31 cellular contexts compared by ENCODE assay signal in genomic region chr13:100637380-100637779, GRCh38.
"Had no signal": no experiment of that assay in that cellular context is flagged by ENCODE, and none has a peak within 500 bp of the region (broad histone marks: within the 10 kb centered on the region; RNA-seq: fewer than 3 reads in every experiment).

No MANE protein-coding gene starts in this region.

- H3K27ac ChIP-seq: adrenal gland, ascending aorta, breast epithelium, colonic mucosa, WERI-Rb-1 had no signal

- H3K4me3 ChIP-seq: adrenal gland, ascending aorta, breast epithelium, colonic mucosa had no signal

- H3K27me3 Mint-ChIP-seq: activated B cell treated with CpG ODN at 0.5 μM for 24 hours; activated CD8-positive, alpha-beta T cell treated with anti-CD3 and anti-CD28 coated beads for 36 hours; activated naive CD4-positive, alpha-beta T cell treated with anti-CD3 and anti-CD28 coated beads, Interleukin-2, amount 50 U/mL, for 24 hours; activated naive CD8-positive, alpha-beta T cell treated with anti-CD3 and anti-CD28 coated beads for 36 hours; activated naive CD8-positive, alpha-beta T cell treated with anti-CD3 and anti-CD28 coated beads, Interleukin-2, amount 50 U/mL, for 24 hours; activated T-helper 17 cell treated with anti-CD3 and anti-CD28 coated beads, Interleukin-2, amount 50 U/mL, for 72 hours; T-helper 17 cell had no signal

- H3K4me3 Mint-ChIP-seq: activated B cell treated with CpG ODN at 0.5 μM for 24 hours; activated CD8-positive, alpha-beta T cell treated with anti-CD3 and anti-CD28 coated beads for 36 hours; activated naive CD4-positive, alpha-beta T cell treated with anti-CD3 and anti-CD28 coated beads, Interleukin-2, amount 50 U/mL, for 24 hours; activated naive CD8-positive, alpha-beta T cell treated with anti-CD3 and anti-CD28 coated beads for 36 hours; activated naive CD8-positive, alpha-beta T cell treated with anti-CD3 and anti-CD28 coated beads, Interleukin-2, amount 50 U/mL, for 24 hours; activated T-cell treated with anti-CD3 and anti-CD28 coated beads, Interleukin-2, amount 50 U/mL, for 4 hours; activated T-helper 17 cell treated with anti-CD3 and anti-CD28 coated beads, Interleukin-2, amount 50 U/mL, for 72 hours; brain; endodermal cell; T-helper 17 cell; T-helper 2 cell treated with Interferon-gamma antibody and Interleukin-4, amounts not matched to agents 5 μg/mL and 100 μg/mL, for 36 hours had no signal

- H3K9me3 Mint-ChIP-seq: activated B cell treated with CpG ODN at 0.5 μM for 24 hours; activated CD8-positive, alpha-beta T cell treated with anti-CD3 and anti-CD28 coated beads for 36 hours; activated naive CD4-positive, alpha-beta T cell treated with anti-CD3 and anti-CD28 coated beads, Interleukin-2, amount 50 U/mL, for 24 hours; activated naive CD8-positive, alpha-beta T cell treated with anti-CD3 and anti-CD28 coated beads for 36 hours; activated naive CD8-positive, alpha-beta T cell treated with anti-CD3 and anti-CD28 coated beads, Interleukin-2, amount 50 U/mL, for 24 hours; activated T-cell treated with anti-CD3 and anti-CD28 coated beads, Interleukin-2, amount 50 U/mL, for 4 hours; activated T-helper 17 cell treated with anti-CD3 and anti-CD28 coated beads, Interleukin-2, amount 50 U/mL, for 72 hours; brain; endodermal cell; T-helper 2 cell treated with Interferon-gamma antibody and Interleukin-4, amounts not matched to agents 5 μg/mL and 100 μg/mL, for 36 hours had no signal

- H3K4me1 Mint-ChIP-seq: activated B cell treated with CpG ODN at 0.5 μM for 24 hours; activated naive CD4-positive, alpha-beta T cell treated with anti-CD3 and anti-CD28 coated beads, Interleukin-2, amount 50 U/mL, for 24 hours; activated naive CD8-positive, alpha-beta T cell treated with anti-CD3 and anti-CD28 coated beads for 36 hours; activated naive CD8-positive, alpha-beta T cell treated with anti-CD3 and anti-CD28 coated beads, Interleukin-2, amount 50 U/mL, for 24 hours; activated T-helper 17 cell treated with anti-CD3 and anti-CD28 coated beads, Interleukin-2, amount 50 U/mL, for 72 hours; endodermal cell had no signal

- H3K27me3 ChIP-seq: adrenal gland, ascending aorta, breast epithelium, colonic mucosa had no signal

- ATAC-seq: activated CD4-positive, CD25-positive, alpha-beta regulatory T cell treated with anti-CD3 and anti-CD28 coated beads, Interleukin-2, amount 50 U/mL, for 24 hours; activated CD8-positive, alpha-beta T cell treated with anti-CD3 and anti-CD28 coated beads for 36 hours; activated naive CD8-positive, alpha-beta T cell treated with anti-CD3 and anti-CD28 coated beads, Interleukin-2, amount 50 U/mL, for 24 hours; activated T-cell treated with anti-CD3 and anti-CD28 coated beads, Interleukin-2, amount 50 U/mL, for 4 hours; activated T-helper 17 cell treated with anti-CD3 and anti-CD28 coated beads, Interleukin-2, amount 50 U/mL, for 72 hours; esophagus mucosa; T-helper 17 cell had no signal

- H3K4me1 ChIP-seq: adrenal gland, ascending aorta, breast epithelium, colonic mucosa had no signal

- DNase-seq: activated B cell treated with CpG ODN at 0.5 μM for 24 hours; activated CD4-positive, alpha-beta T cell treated with anti-CD3 and anti-CD28 coated beads for 48 hours; activated CD4-positive, alpha-beta T cell treated with anti-CD3 and anti-CD28 coated beads, Interleukin-2, amount 50 U/mL, for 1 hour; activated CD4-positive, alpha-beta T cell treated with anti-CD3 and anti-CD28 coated beads, Interleukin-2, amount 50 U/mL, for 48 hours; activated CD8-positive, alpha-beta memory T cell treated with anti-CD3 and anti-CD28 coated beads for 24 hours; activated CD8-positive, alpha-beta T cell treated with anti-CD3 and anti-CD28 coated beads for 36 hours; activated effector memory CD4-positive, alpha-beta T cell treated with Interleukin-2 at 50 U/mL for 16 hours; activated gamma-delta T cell treated with Interleukin-2 at 50 U/mL for 16 hours; activated naive CD4-positive, alpha-beta T cell treated with Interleukin-2 at 50 U/mL for 16 hours; activated naive CD8-positive, alpha-beta T cell treated with anti-CD3 and anti-CD28 coated beads for 36 hours; activated naive CD8-positive, alpha-beta T cell treated with anti-CD3 and anti-CD28 coated beads, Interleukin-2, amount 50 U/mL, for 24 hours; activated T-cell treated with anti-CD3 and anti-CD28 coated beads, Interleukin-2, amount 50 U/mL, for 4 hours; adrenal gland; amygdala; colonic mucosa; effector memory CD4-positive, alpha-beta T cell; endodermal cell; foreskin fibroblast; SW 1271; T-helper 1 cell; T-helper 17 cell; T1000; WERI-Rb-1 had no signal

- H3K27ac Mint-ChIP-seq: activated B cell treated with CpG ODN at 0.5 μM for 24 hours; activated CD8-positive, alpha-beta T cell treated with anti-CD3 and anti-CD28 coated beads for 36 hours; activated naive CD4-positive, alpha-beta T cell treated with anti-CD3 and anti-CD28 coated beads, Interleukin-2, amount 50 U/mL, for 24 hours; activated naive CD8-positive, alpha-beta T cell treated with anti-CD3 and anti-CD28 coated beads for 36 hours; activated naive CD8-positive, alpha-beta T cell treated with anti-CD3 and anti-CD28 coated beads, Interleukin-2, amount 50 U/mL, for 24 hours; activated T-helper 17 cell treated with anti-CD3 and anti-CD28 coated beads, Interleukin-2, amount 50 U/mL, for 72 hours; endodermal cell; T-helper 17 cell; T-helper 2 cell treated with Interferon-gamma antibody and Interleukin-4, amounts not matched to agents 5 μg/mL and 100 μg/mL, for 36 hours had no signal

- H3K9me3 ChIP-seq: adrenal gland, ascending aorta, breast epithelium, colonic mucosa had no signal
